ENCODE assay signal across 1 cellular context in the genomic region with DNA sequence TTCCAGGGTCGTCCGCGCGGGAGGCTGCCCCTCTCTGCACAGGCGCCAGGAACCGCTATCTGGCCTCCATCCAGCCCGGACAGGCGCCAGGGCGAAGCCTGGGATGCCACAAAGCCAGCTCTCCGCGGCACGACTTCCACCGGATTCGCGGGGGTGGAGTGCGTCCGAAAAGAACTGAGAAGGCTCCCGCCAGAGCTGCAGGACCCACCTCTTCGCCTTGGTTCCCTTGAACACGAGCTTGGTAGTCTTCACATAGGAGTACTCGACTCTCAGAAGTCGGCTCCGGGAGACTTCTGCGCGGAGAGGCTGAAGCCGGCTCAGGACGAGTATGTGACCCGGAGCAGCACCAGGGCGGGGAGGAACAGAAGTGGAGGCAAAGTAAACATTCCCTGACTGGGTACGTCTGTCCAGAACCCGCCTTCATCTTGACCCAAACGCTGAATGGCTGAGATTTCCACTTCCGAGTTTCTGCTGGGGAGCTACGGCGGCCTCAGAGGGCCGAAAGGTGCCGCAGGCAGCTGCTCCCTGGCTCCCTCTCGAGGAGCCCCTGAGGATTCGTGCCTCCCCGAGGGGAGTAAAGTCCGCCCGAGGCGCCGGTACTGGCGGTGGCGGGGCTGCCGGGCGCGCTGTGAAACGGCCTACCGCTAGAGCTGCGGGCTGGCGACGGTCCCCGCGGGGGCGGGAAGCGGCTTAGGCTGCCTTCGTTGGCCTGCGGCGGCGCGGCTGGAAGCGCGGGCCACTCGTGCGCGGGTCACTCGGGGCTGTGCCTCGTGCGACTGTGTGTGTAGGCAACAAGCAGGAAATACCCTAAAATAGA.
A peak's percentile ranks its signal among the peaks of the same experiment; 100 is the strongest.
TF ChIP-seq lines count a peak whose summit lies in the region.

No MANE protein-coding gene starts in this region.

TF ChIP-seq in HepG2, 621 proteins besides CTCF, POLR2A, EP300 and RAD21 (continued from another document and continues in another):
- TF ChIP-seq, protein P1, sequence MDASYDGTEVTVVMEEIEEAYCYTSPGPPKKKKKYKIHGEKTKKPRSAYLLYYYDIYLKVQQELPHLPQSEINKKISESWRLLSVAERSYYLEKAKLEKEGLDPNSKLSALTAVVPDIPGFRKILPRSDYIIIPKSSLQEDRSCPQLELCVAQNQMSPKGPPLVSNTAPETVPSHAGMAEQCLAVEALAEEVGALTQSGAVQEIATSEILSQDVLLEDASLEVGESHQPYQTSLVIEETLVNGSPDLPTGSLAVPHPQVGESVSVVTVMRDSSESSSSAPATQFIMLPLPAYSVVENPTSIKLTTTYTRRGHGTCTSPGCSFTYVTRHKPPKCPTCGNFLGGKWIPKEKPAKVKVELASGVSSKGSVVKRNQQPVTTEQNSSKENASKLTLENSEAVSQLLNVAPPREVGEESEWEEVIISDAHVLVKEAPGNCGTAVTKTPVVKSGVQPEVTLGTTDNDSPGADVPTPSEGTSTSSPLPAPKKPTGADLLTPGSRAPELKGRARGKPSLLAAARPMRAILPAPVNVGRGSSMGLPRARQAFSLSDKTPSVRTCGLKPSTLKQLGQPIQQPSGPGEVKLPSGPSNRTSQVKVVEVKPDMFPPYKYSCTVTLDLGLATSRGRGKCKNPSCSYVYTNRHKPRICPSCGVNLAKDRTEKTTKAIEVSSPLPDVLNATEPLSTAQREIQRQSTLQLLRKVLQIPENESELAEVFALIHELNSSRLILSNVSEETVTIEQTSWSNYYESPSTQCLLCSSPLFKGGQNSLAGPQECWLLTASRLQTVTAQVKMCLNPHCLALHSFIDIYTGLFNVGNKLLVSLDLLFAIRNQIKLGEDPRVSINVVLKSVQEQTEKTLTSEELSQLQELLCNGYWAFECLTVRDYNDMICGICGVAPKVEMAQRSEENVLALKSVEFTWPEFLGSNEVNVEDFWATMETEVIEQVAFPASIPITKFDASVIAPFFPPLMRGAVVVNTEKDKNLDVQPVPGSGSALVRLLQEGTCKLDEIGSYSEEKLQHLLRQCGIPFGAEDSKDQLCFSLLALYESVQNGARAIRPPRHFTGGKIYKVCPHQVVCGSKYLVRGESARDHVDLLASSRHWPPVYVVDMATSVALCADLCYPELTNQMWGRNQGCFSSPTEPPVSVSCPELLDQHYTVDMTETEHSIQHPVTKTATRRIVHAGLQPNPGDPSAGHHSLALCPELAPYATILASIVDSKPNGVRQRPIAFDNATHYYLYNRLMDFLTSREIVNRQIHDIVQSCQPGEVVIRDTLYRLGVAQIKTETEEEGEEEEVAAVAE (CRISPR knock-in tag; IDR thresholded peaks at IDR 0.05; ENCODE audit: borderline replicate concordance) = peak; percentile 92
- TF ChIP-seq NRL (CRISPR knock-in tag; IDR thresholded peaks at IDR 0.05; ENCODE audit: borderline replicate concordance) (peak; percentile 61), HDAC1 (CRISPR knock-in tag; IDR thresholded peaks at IDR 0.05) (peak; percentile 99), SOX5 (CRISPR knock-in tag; IDR thresholded peaks at IDR 0.05; ENCODE audit: borderline replicate concordance) (peak; percentile 78), RFXAP (CRISPR knock-in tag; IDR thresholded peaks at IDR 0.05; ENCODE audit: borderline replicate concordance) (peak; percentile 85; the same call in 1 of the 2 replicates), FOXK2 (IDR thresholded peaks at IDR 0.05) (peak; percentile 22; the same call in 1 of the 2 replicates), MED8 (CRISPR knock-in tag; IDR thresholded peaks at IDR 0.05; ENCODE audit: insufficient replicate concordance) (peak; percentile 52), MTF2 (CRISPR knock-in tag; IDR thresholded peaks at IDR 0.05; ENCODE audit: borderline replicate concordance) (peak; percentile 59; the same call in 1 of the 2 replicates), POLR2AphosphoS5 (IDR thresholded peaks at IDR 0.05; ENCODE audit: low read depth, low read length) (peak; percentile 89), POLR2G (IDR thresholded peaks at IDR 0.05; ENCODE audit: low read depth, low read length) (peak; percentile 87), ZNF773 (CRISPR knock-in tag; IDR thresholded peaks at IDR 0.05; ENCODE audit: borderline replicate concordance) (peak; percentile 26; the same call in 1 of the 2 replicates), ZBTB7B (CRISPR knock-in tag; IDR thresholded peaks at IDR 0.05) (peak; percentile 39; the same call in 1 of the 2 replicates), ZKSCAN8 (CRISPR knock-in tag; IDR thresholded peaks at IDR 0.05; ENCODE audit: borderline replicate concordance) (peak; percentile 56; the same call in 1 of the 2 replicates), KMT2A (CRISPR knock-in tag; IDR thresholded peaks at IDR 0.05) (peak; percentile 87), ZBTB7A (CRISPR knock-in tag; IDR thresholded peaks at IDR 0.05) (peak; percentile 44; the same call in 1 of the 2 replicates), MEIS2 (CRISPR knock-in tag; IDR thresholded peaks at IDR 0.05) (peak; percentile 85), RELA (CRISPR knock-in tag; IDR thresholded peaks at IDR 0.05) (peak; percentile 75; the same call in 1 of the 2 replicates), ZFYVE20 (CRISPR knock-in tag; IDR thresholded peaks at IDR 0.05; ENCODE audit: borderline replicate concordance, low read depth) (0 out of 2 replicates have a peak, but pooled peaks have one; percentile 52), ZNF451 (CRISPR knock-in tag; IDR thresholded peaks at IDR 0.05) (peak; percentile 95), DR1 (CRISPR knock-in tag; IDR thresholded peaks at IDR 0.05) (peak; percentile 87), SMC3 (IDR thresholded peaks at IDR 0.05; ENCODE audit: low read length) (peak; percentile 13; the same call in 1 of the 2 replicates), REXO4 (CRISPR knock-in tag; IDR thresholded peaks at IDR 0.05; ENCODE audit: borderline replicate concordance) (peak; percentile 80; the same call in 1 of the 2 replicates), ARNT2 (CRISPR knock-in tag; IDR thresholded peaks at IDR 0.05; ENCODE audit: low read depth) (peak; percentile 88), ZMYM4 (CRISPR knock-in tag; IDR thresholded peaks at IDR 0.05) (peak; percentile 100), GATAD1 (CRISPR knock-in tag; IDR thresholded peaks at IDR 0.05) (peak; percentile 94)
- TF ChIP-seq, protein P2, sequence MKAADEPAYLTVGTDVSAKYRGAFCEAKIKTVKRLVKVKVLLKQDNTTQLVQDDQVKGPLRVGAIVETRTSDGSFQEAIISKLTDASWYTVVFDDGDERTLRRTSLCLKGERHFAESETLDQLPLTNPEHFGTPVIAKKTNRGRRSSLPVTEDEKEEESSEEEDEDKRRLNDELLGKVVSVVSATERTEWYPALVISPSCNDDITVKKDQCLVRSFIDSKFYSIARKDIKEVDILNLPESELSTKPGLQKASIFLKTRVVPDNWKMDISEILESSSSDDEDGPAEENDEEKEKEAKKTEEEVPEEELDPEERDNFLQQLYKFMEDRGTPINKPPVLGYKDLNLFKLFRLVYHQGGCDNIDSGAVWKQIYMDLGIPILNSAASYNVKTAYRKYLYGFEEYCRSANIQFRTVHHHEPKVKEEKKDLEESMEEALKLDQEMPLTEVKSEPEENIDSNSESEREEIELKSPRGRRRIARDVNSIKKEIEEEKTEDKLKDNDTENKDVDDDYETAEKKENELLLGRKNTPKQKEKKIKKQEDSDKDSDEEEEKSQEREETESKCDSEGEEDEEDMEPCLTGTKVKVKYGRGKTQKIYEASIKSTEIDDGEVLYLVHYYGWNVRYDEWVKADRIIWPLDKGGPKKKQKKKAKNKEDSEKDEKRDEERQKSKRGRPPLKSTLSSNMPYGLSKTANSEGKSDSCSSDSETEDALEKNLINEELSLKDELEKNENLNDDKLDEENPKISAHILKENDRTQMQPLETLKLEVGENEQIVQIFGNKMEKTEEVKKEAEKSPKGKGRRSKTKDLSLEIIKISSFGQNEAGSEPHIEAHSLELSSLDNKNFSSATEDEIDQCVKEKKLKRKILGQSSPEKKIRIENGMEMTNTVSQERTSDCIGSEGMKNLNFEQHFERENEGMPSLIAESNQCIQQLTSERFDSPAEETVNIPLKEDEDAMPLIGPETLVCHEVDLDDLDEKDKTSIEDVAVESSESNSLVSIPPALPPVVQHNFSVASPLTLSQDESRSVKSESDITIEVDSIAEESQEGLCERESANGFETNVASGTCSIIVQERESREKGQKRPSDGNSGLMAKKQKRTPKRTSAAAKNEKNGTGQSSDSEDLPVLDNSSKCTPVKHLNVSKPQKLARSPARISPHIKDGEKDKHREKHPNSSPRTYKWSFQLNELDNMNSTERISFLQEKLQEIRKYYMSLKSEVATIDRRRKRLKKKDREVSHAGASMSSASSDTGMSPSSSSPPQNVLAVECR (CRISPR knock-in tag; IDR thresholded peaks at IDR 0.05; ENCODE audit: borderline replicate concordance) = peak; percentile 94
- TF ChIP-seq, protein P3, sequence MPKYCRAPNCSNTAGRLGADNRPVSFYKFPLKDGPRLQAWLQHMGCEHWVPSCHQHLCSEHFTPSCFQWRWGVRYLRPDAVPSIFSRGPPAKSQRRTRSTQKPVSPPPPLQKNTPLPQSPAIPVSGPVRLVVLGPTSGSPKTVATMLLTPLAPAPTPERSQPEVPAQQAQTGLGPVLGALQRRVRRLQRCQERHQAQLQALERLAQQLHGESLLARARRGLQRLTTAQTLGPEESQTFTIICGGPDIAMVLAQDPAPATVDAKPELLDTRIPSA (CRISPR knock-in tag; IDR thresholded peaks at IDR 0.05; ENCODE audit: borderline replicate concordance) = peak; percentile 96
- TF ChIP-seq, protein P4, sequence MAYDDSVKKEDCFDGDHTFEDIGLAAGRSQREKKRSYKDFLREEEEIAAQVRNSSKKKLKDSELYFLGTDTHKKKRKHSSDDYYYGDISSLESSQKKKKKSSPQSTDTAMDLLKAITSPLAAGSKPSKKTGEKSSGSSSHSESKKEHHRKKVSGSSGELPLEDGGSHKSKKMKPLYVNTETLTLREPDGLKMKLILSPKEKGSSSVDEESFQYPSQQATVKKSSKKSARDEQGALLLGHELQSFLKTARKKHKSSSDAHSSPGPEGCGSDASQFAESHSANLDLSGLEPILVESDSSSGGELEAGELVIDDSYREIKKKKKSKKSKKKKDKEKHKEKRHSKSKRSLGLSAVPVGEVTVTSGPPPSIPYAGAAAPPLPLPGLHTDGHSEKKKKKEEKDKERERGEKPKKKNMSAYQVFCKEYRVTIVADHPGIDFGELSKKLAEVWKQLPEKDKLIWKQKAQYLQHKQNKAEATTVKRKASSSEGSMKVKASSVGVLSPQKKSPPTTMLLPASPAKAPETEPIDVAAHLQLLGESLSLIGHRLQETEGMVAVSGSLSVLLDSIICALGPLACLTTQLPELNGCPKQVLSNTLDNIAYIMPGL (CRISPR knock-in tag; IDR thresholded peaks at IDR 0.05; ENCODE audit: borderline replicate concordance in 1 of 2, low read depth in 1 of 2) = peak; percentile 98
- TF ChIP-seq, protein P5, sequence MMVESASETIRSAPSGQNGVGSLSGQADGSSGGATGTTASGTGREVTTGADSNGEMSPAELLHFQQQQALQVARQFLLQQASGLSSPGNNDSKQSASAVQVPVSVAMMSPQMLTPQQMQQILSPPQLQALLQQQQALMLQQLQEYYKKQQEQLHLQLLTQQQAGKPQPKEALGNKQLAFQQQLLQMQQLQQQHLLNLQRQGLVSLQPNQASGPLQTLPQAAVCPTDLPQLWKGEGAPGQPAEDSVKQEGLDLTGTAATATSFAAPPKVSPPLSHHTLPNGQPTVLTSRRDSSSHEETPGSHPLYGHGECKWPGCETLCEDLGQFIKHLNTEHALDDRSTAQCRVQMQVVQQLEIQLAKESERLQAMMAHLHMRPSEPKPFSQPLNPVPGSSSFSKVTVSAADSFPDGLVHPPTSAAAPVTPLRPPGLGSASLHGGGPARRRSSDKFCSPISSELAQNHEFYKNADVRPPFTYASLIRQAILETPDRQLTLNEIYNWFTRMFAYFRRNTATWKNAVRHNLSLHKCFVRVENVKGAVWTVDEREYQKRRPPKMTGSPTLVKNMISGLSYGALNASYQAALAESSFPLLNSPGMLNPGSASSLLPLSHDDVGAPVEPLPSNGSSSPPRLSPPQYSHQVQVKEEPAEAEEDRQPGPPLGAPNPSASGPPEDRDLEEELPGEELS (CRISPR knock-in tag; IDR thresholded peaks at IDR 0.05) = peak; percentile 60
- TF ChIP-seq, protein P6, sequence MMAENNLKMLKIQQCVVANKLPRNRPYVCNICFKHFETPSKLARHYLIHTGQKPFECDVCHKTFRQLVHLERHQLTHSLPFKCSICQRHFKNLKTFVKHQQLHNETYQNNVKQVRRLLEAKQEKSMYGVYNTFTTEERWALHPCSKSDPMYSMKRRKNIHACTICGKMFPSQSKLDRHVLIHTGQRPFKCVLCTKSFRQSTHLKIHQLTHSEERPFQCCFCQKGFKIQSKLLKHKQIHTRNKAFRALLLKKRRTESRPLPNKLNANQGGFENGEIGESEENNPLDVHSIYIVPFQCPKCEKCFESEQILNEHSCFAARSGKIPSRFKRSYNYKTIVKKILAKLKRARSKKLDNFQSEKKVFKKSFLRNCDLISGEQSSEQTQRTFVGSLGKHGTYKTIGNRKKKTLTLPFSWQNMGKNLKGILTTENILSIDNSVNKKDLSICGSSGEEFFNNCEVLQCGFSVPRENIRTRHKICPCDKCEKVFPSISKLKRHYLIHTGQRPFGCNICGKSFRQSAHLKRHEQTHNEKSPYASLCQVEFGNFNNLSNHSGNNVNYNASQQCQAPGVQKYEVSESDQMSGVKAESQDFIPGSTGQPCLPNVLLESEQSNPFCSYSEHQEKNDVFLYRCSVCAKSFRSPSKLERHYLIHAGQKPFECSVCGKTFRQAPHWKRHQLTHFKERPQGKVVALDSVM (CRISPR knock-in tag; IDR thresholded peaks at IDR 0.05) = peak; percentile 89
- TF ChIP-seq, protein P7, sequence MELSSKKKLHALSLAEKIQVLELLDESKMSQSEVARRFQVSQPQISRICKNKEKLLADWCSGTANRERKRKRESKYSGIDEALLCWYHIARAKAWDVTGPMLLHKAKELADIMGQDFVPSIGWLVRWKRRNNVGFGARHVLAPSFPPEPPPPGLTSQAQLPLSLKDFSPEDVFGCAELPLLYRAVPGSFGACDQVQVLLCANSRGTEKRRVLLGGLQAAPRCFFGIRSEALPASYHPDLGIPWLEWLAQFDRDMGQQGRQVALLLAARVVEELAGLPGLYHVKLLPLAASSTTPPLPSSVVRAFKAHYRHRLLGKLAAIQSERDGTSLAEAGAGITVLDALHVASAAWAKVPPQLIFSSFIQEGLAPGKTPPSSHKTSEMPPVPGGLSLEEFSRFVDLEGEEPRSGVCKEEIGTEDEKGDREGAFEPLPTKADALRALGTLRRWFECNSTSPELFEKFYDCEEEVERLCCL (CRISPR knock-in tag; IDR thresholded peaks at IDR 0.05; ENCODE audit: borderline replicate concordance) = 0 out of 2 replicates have a peak, but pooled peaks have one; percentile 47
- TF ChIP-seq, protein P8, sequence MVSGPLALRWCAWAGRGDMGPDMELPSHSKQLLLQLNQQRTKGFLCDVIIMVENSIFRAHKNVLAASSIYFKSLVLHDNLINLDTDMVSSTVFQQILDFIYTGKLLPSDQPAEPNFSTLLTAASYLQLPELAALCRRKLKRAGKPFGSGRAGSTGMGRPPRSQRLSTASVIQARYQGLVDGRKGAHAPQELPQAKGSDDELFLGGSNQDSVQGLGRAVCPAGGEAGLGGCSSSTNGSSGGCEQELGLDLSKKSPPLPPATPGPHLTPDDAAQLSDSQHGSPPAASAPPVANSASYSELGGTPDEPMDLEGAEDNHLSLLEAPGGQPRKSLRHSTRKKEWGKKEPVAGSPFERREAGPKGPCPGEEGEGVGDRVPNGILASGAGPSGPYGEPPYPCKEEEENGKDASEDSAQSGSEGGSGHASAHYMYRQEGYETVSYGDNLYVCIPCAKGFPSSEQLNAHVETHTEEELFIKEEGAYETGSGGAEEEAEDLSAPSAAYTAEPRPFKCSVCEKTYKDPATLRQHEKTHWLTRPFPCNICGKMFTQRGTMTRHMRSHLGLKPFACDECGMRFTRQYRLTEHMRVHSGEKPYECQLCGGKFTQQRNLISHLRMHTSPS (CRISPR knock-in tag; IDR thresholded peaks at IDR 0.05; ENCODE audit: low read depth) = peak; percentile 13; the same call in 1 of the 2 replicates
